21 cellular contexts compared by ENCODE assay signal in genomic region chr4:119184128-119184527, GRCh38. TPM values are rescaled to one million over a fixed set of nuclear protein-coding genes. Genes with fewer than 3 reads are reported as not detected.
DNase-seq lines count a peak whose midpoint lies in the region; ATAC-seq and TF ChIP-seq lines count a peak whose summit lies in the region.
"Had no signal": no experiment of that assay in that cellular context is flagged by ENCODE, and none has a peak within 500 bp of the region (broad histone marks: within the 10 kb centered on the region; RNA-seq: fewer than 3 reads in every experiment).

No MANE protein-coding gene starts in this region.

- ATAC-seq in Right ventricle myocardium superior (ENCODE audit: poor library complexity), result peak; percentile 6
- ATAC-seq in Right ventricle myocardium inferior, result no peak
- ATAC-seq in GM19463 (IDR thresholded peaks at IDR 0.05; ENCODE audit: unreplicated experiment), result no peak
- ATAC-seq: A549, GM23338 had no signal

- WGBS in transverse colon (ENCODE audit: low coverage in 1 of 2), 2 donors, result 53% methylated on average over 2 of the region's 2 CpGs

- H3K36me3 ChIP-seq in breast epithelium (no peaks in the 10 kb centered on the region), transverse colon (no peaks in the 10 kb centered on the region)

- no peaks in the 10 kb centered on the region for H3K27me3 ChIP-seq in breast epithelium
- no peaks in the 10 kb centered on the region for H3K27me3 ChIP-seq in transverse colon

- no peak for TF ChIP-seq CTCF in breast epithelium (IDR thresholded peaks at IDR 0.05)
- no peak for TF ChIP-seq CTCF in transverse colon (IDR thresholded peaks at IDR 0.05)

- intact Hi-C loops in Right ventricle myocardium superior (cut with DNase I) (no loop called here), Right ventricle myocardium inferior (cut with DNase I) (no loop called here), breast epithelium (cut with DNase I; ENCODE audit: low total_unique reads) (no loop called here), transverse colon (cut with DNase I; ENCODE audit: low total_unique reads) (no loop called here)

- H3K4me3 ChIP-seq in breast epithelium (no peak overlapping the region), transverse colon (no peak overlapping the region)
- H3K4me3 ChIP-seq: A549, GM23338 had no signal

- no peak for TF ChIP-seq EP300 in transverse colon (IDR thresholded peaks at IDR 0.05; ENCODE audit: low read depth)

- H3K4me1 ChIP-seq in breast epithelium (no peaks in the 10 kb centered on the region), transverse colon (peaks cover 0 to 17% (median 3%) of the 10 kb centered on the region in 4 donors)
- H3K4me1 ChIP-seq: Caco-2 had no signal

- TF ChIP-seq POLR2A in breast epithelium (IDR thresholded peaks at IDR 0.05), result no peak
- TF ChIP-seq POLR2A in transverse colon (IDR thresholded peaks at IDR 0.05), result no peak

- peak overlapping the region; percentile 34 to 59 for H3K27ac ChIP-seq in breast epithelium
- no peak overlapping the region for H3K27ac ChIP-seq in epithelial cell of prostate
- peak overlapping the region; percentile 57 to 75 (median 72) for H3K27ac ChIP-seq in transverse colon
- H3K27ac ChIP-seq: 22Rv1, A549, C4-2B, HL-60 had no signal

- in situ Hi-C loops in transverse colon (cut with MboI; ENCODE audit: low pct_ligation_motif_present in 1 of 4, low pct_unique_long_range_greater_than_20kb in 1 of 4, low sequenced_read_pairs in 3 of 4), result no loop called here

- H3K9me3 ChIP-seq in breast epithelium (no peaks in the 10 kb centered on the region), transverse colon (no peaks in the 10 kb centered on the region)
- H3K9me3 ChIP-seq: A549, Caco-2 had no signal

- DNase-seq in Right ventricle myocardium superior, result no peak
- DNase-seq in Right ventricle myocardium inferior (ENCODE audit: missing footprints), result no peak
- DNase-seq in breast epithelium (ENCODE audit: low spot score in 2 of 2), result peak in 1 of 2 donors; percentile 40
- peak; percentile 2 for DNase-seq in epithelial cell of prostate (ENCODE audit: low read depth, low spot score)
- peak; percentile 69 for DNase-seq in transverse colon
- DNase-seq in OCI-M1 (lab: John Stamatoyannopoulos, UW), result no peak
- DNase-seq: AML-193; Caco-2; CD4-positive, alpha-beta T cell; DMS153; DMS79; GDM1; HCEC 1CT had no signal

RNA-seq across cellular contexts. Expression of gene USP53, which starts 28.4 kb away (rescaled TPM):
- total RNA-seq in Right ventricle myocardium superior, result 34.7 TPM
- total RNA-seq in Right ventricle myocardium inferior, result 32.8 TPM
- 100 to 1,000 TPM; 123 to 167 (median 136) TPM for total RNA-seq in breast epithelium
- total RNA-seq in transverse colon, result 100 to 1,000 TPM in 2 of 4 donors, 10 to 100 TPM in 2; 71.4 to 165 (median 98.5) TPM

RNA-seq across cellular contexts. Expression of gene MYOZ2, which starts 48.5 kb away (rescaled TPM):
- total RNA-seq in Right ventricle myocardium superior (705 TPM), Right ventricle myocardium inferior (748 TPM), breast epithelium (under 1 TPM; 0.15 to 0.48 (median 0.33) TPM), transverse colon (under 1 TPM in 2 of 4 donors, not detected in 2; 0.27 to 0.32 TPM)
- total RNA-seq: CD4-positive, alpha-beta T cell; Daoy; GM23338; HT1080 had no signal

Comparison
In these comparisons a context has a peak if more than half of its experiments do, and no peak if none do; other contexts are left out.
1. DNase-seq: peak in epithelial cell of prostate (single experiment) and transverse colon (single experiment); none in Right ventricle myocardium superior (single experiment), Right ventricle myocardium inferior (single experiment) and OCI-M1 (single experiment).
2. RNA of gene MYOZ2, which starts 48.5 kb away (total RNA-seq): 748 TPM in Right ventricle myocardium inferior (single experiment) and 705 TPM in Right ventricle myocardium superior (single experiment); 0.15 to 0.48 TPM in breast epithelium and 0.27 to 0.32 TPM in transverse colon; every median in the first group is over 100 times any median in the second.